8 cellular contexts compared by ENCODE assay signal in the genomic region with DNA sequence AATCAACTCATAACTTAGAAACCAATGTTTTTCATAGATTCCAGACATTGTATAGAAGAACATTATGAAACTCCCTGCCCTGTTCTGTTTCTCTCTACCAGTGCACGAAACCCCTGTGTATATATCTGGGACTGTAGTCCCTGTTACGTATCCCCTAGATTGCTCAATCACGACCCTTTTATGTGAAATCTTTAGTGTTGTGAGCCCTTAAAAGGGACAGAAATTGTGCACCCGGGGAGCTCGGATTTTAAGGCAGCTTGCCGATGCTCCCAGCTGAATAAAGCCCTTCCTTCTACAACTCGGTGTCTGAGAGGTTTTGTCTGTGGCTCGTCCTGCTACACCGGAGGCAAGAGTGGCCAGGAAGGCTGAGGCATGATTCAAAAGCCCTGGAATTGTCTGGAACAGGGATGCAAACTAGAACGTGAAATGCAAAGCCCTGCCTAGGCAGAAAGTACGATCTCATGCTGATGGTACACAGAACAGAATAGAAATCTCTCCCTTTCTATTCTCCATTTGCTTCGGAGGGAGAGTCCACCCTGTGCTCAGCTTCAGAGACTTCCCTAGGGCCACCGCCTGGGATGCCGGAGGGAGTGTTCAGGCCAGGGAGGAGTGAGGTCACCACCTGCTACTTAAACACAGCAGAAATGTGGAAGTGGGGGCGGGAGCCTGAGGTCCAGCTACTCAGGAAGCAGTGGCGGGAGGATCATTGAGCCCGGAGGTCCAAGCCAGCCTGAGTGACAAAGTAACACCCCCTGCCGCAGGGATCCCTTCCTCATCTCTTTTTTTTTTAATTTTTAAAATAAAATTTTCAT. TPM values are rescaled to one million over a fixed set of nuclear protein-coding genes. Genes with fewer than 3 reads are reported as not detected.
DNase-seq lines count a peak whose midpoint lies in the region; ATAC-seq and TF ChIP-seq lines count a peak whose summit lies in the region.

No MANE protein-coding gene starts in this region.

- peaks cover 11% of the 10 kb centered on the region for H3K4me1 Mint-ChIP-seq in activated T-helper 17 cell treated with anti-CD3 and anti-CD28 coated beads, Interleukin-2, amount 50 U/mL, for 72 hours

- TF ChIP-seq EP300 in sigmoid colon (IDR thresholded peaks at IDR 0.05) = no peak

- H3K4me1 ChIP-seq in right atrium auricular region (peaks cover 0 to 15% of the 10 kb centered on the region in 2 donors), sigmoid colon (peaks cover 0 to 17% (median 7%) of the 10 kb centered on the region in 4 donors)

- H3K4me3 ChIP-seq in right atrium auricular region (peak overlapping the region; percentile 64 to 80), sigmoid colon (peak overlapping the region; percentile 53 to 71 (median 60))

- DNase-seq in AG20443 (ENCODE audit: low spot score) (peak; percentile 28), HK-2 (ENCODE audit: unreplicated experiment) (peak; percentile 12), right atrium auricular region (ENCODE audit: low spot score) (peak; percentile 72), sigmoid colon (peak; percentile 82)
- DNase-seq in activated CD4-positive, alpha-beta T cell treated with anti-CD3 and anti-CD28 coated beads for 48 hours = no peak

- ATAC-seq in activated T-helper 17 cell treated with anti-CD3 and anti-CD28 coated beads, Interleukin-2, amount 50 U/mL, for 72 hours (replicated peaks) = no peak
- ATAC-seq in GM19328 (IDR thresholded peaks at IDR 0.05; ENCODE audit: unreplicated experiment) = no peak
- no peak for ATAC-seq in GM21723 (IDR thresholded peaks at IDR 0.05; ENCODE audit: unreplicated experiment)

- H3K27me3 ChIP-seq in right atrium auricular region = no peaks in the 10 kb centered on the region
- H3K27me3 ChIP-seq in sigmoid colon = no peaks in the 10 kb centered on the region

- intact Hi-C loops in sigmoid colon (cut with DNase I) = loop anchor here (1.0 to 2.0 kb wide), 2 partner anchors 18 to 27 kb away; partner anchors contain the start of gene ZNF320

- WGBS in sigmoid colon, 2 donors = 16 to 53% methylated on average over 18 of the region's 18 CpGs

- H3K9me3 ChIP-seq in right atrium auricular region (no peaks in the 10 kb centered on the region), sigmoid colon (no peaks in the 10 kb centered on the region)

- no peaks in the 10 kb centered on the region for H3K27me3 Mint-ChIP-seq in activated T-helper 17 cell treated with anti-CD3 and anti-CD28 coated beads, Interleukin-2, amount 50 U/mL, for 72 hours

- H3K36me3 ChIP-seq in right atrium auricular region (no peaks in the 10 kb centered on the region), sigmoid colon (peaks cover 0 to 14% (median 0%) of the 10 kb centered on the region in 4 donors)

- no peak for TF ChIP-seq CTCF in right atrium auricular region (IDR thresholded peaks at IDR 0.05)
- no peak for TF ChIP-seq CTCF in sigmoid colon (IDR thresholded peaks at IDR 0.05)

- no peak for TF ChIP-seq POLR2A in sigmoid colon (IDR thresholded peaks at IDR 0.05)

- no peaks in the 10 kb centered on the region for H3K9me3 Mint-ChIP-seq in activated T-helper 17 cell treated with anti-CD3 and anti-CD28 coated beads, Interleukin-2, amount 50 U/mL, for 72 hours

- no peak overlapping the region for H3K27ac Mint-ChIP-seq in activated T-helper 17 cell treated with anti-CD3 and anti-CD28 coated beads, Interleukin-2, amount 50 U/mL, for 72 hours

- H3K27ac ChIP-seq in right atrium auricular region (peak overlapping the region; percentile 69 to 85), sigmoid colon (peak overlapping the region; percentile 79 to 91 (median 86))

- peaks cover 27% of the 10 kb centered on the region for H3K36me3 Mint-ChIP-seq in activated T-helper 17 cell treated with anti-CD3 and anti-CD28 coated beads, Interleukin-2, amount 50 U/mL, for 72 hours (ENCODE audit: low read depth)

- H3K4me3 Mint-ChIP-seq in activated T-helper 17 cell treated with anti-CD3 and anti-CD28 coated beads, Interleukin-2, amount 50 U/mL, for 72 hours = peak overlapping the region; percentile 73

RNA-seq across cellular contexts. Expression of gene ZNF888, which starts 0.8 kb away (rescaled TPM):
- 1 to 10 TPM; 3.3 to 8.0 TPM for total RNA-seq in activated T-helper 17 cell treated with anti-CD3 and anti-CD28 coated beads, Interleukin-2, amount 50 U/mL, for 72 hours
- 1 to 10 TPM in 1 of 2 donors, under 1 TPM in 1; 0.74 to 1.3 TPM for total RNA-seq in right atrium auricular region
- 1 to 10 TPM; 1.8 to 3.9 (median 3.6) TPM for total RNA-seq in sigmoid colon
- polyA plus RNA-seq in sigmoid colon = 1 to 10 TPM; 1.8 to 5.0 (median 4.6) TPM

RNA-seq across cellular contexts. Expression of gene ZNF320, which starts 26.6 kb away (rescaled TPM):
- total RNA-seq in activated T-helper 17 cell treated with anti-CD3 and anti-CD28 coated beads, Interleukin-2, amount 50 U/mL, for 72 hours = 1 to 10 TPM; 3.3 to 9.4 TPM
- total RNA-seq in right atrium auricular region (1 to 10 TPM; 5.3 to 9.3 TPM), sigmoid colon (10 to 100 TPM in 3 of 4 donors, 1 to 10 TPM in 1; 9.0 to 21.8 (median 15.0) TPM)
- polyA plus RNA-seq in sigmoid colon = 1 to 10 TPM; 1.4 to 8.5 (median 6.6) TPM

RNA-seq across cellular contexts. Expression of gene ZNF816, which starts 38.7 kb away (rescaled TPM):
- 1 to 10 TPM; 5.7 to 7.1 TPM for total RNA-seq in activated T-helper 17 cell treated with anti-CD3 and anti-CD28 coated beads, Interleukin-2, amount 50 U/mL, for 72 hours
- total RNA-seq in right atrium auricular region = 1 to 10 TPM; 3.9 to 5.5 TPM
- 1 to 10 TPM; 3.6 to 8.4 (median 6.1) TPM for total RNA-seq in sigmoid colon
- polyA plus RNA-seq in sigmoid colon = 1 to 10 TPM; 4.6 to 7.2 (median 5.4) TPM
